ENCODE assay signal across 14 cellular contexts in the genomic region with DNA sequence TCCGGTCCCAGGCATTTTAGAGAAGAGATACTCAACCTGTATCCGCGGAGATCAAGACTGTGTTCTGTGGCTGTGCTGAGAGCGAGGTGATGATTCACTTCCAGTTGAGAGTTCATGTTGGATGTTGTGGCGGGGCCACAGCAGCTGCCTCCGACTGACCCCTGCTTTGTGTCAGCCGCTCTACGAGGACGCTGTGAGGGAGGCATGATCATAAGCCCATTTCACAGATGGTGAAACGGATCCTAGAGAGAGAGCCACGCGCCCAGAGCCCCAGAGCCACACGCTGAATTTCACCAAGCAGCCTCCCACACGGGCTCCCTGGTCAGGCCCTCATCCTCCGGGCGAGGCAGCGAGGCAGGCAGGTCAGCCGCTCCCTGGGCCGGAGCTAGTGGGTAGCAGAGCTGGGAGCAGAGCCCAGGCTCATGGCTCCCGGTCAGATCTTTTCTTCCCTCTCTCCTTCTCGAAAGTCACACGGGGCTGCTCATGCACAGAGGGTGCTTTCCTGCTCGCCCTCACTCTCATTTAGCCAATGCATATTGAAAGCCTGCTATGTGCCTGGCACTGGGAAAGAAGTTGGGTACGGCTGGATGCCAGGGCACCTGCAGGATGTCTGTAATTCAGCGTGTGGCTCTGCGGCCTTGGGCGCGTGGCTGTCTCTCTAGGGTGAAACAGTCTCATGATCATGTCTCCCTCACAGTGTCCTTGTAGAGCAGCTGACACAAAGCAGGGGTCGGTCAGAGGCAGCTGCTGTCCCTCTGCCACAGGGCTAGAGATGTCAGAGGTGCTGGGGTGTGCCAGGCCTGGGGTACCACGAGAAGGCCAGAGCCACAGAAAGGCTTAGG.
A peak's percentile ranks its signal among the peaks of the same experiment; 100 is the strongest.
DNase-seq lines count a peak whose midpoint lies in the region; ATAC-seq and TF ChIP-seq lines count a peak whose summit lies in the region.
"Had no signal": no experiment of that assay in that cellular context is flagged by ENCODE, and none has a peak within 500 bp of the region (broad histone marks: within the 10 kb centered on the region; RNA-seq: fewer than 3 reads in every experiment).

No MANE protein-coding gene starts in this region.

- no peak for TF ChIP-seq CTCF in body of pancreas (IDR thresholded peaks at IDR 0.05)

- 90 to 94% methylated on average over 25 to 29 of the region's 30 CpGs for WGBS in body of pancreas, 2 donors

- H3K4me1 ChIP-seq in body of pancreas: peaks cover 11% of the 10 kb centered on the region

- DNase-seq in activated CD4-positive, alpha-beta T cell treated with anti-CD3 and anti-CD28 coated beads for 36 hours: no peak
- no peak for DNase-seq in activated CD4-positive, alpha-beta T cell treated with anti-CD3 and anti-CD28 coated beads for 4 hours
- no peak for DNase-seq in activated T-helper 1 cell treated with anti-CD3 and anti-CD28 coated beads, Interleukin-12 subunit alpha, Interleukin-12 subunit beta, Interleukin-2, Interleukin-4 antibody, amounts not matched to agents 30 ng/mL and 10 ng/mL and 1 ng/mL, durations not matched to agents 14 hours and 24 hours and 36 hours (ENCODE audit: low spot score)
- peak in 44 of 51 donors; percentile 11 to 74 (median 50) for DNase-seq in hypothalamus (lab: John Stamatoyannopoulos, UW)
- DNase-seq in putamen (ENCODE audit: low spot score): peak; percentile 46
- no peak for DNase-seq in body of pancreas
- no peak for DNase-seq in activated effector memory CD4-positive, alpha-beta T cell treated with Interleukin-2 at 50 U/mL for 16 hours
- DNase-seq: activated T-cell treated with anti-CD3 and anti-CD28 coated beads, Interleukin-2, amount 50 U/mL, for 4 hours; NCI-H1092; stimulated activated CD4-positive, alpha-beta T cell treated with anti-CD3 and anti-CD28 coated beads, Interleukin-12 subunit alpha, Interleukin-12 subunit beta, amount 100 ng/mL, for 4 hours; tibial artery had no signal

- POLR2A ChIA-PET in activated CD4-positive, alpha-beta T cell treated with anti-CD3 and anti-CD28 coated beads for 36 hours (lab: Charles Lee): no interaction called here

- intact Hi-C loops in activated CD4-positive, alpha-beta T cell treated with anti-CD3 and anti-CD28 coated beads for 36 hours (cut with DNase I, micrococcal nuclease): no loop called here
- intact Hi-C loops in activated T-helper 1 cell treated with anti-CD3 and anti-CD28 coated beads, Interleukin-12 subunit alpha, Interleukin-12 subunit beta, Interleukin-2, Interleukin-4 antibody, amounts not matched to agents 30 ng/mL and 10 ng/mL and 1 ng/mL, durations not matched to agents 14 hours and 24 hours and 36 hours (cut with micrococcal nuclease): no loop called here
- intact Hi-C loops in body of pancreas (cut with DNase I): no loop called here

- no peak overlapping the region for H3K4me3 Mint-ChIP-seq in activated CD4-positive, alpha-beta T cell treated with anti-CD3 and anti-CD28 coated beads for 36 hours
- H3K4me3 Mint-ChIP-seq in activated T-helper 1 cell treated with anti-CD3 and anti-CD28 coated beads, Interleukin-12 subunit alpha, Interleukin-12 subunit beta, Interleukin-2, Interleukin-4 antibody, amounts not matched to agents 30 ng/mL and 10 ng/mL and 1 ng/mL, durations not matched to agents 14 hours and 24 hours and 36 hours: no peak overlapping the region
- H3K4me3 Mint-ChIP-seq: activated T-cell treated with anti-CD3 and anti-CD28 coated beads, Interleukin-2, amount 50 U/mL, for 4 hours had no signal

- ATAC-seq in activated CD4-positive, alpha-beta T cell treated with anti-CD3 and anti-CD28 coated beads for 36 hours: no peak
- ATAC-seq in GM19455 (IDR thresholded peaks at IDR 0.05; ENCODE audit: unreplicated experiment) (no peak), body of pancreas (no peak)
- ATAC-seq: activated T-cell treated with anti-CD3 and anti-CD28 coated beads, Interleukin-2, amount 50 U/mL, for 4 hours had no signal

- no peaks in the 10 kb centered on the region for H3K36me3 ChIP-seq in body of pancreas (replicated peaks in 1 of 2; ENCODE audit: insufficient read depth in 1 of 2, low read depth in 2 of 2)
- H3K36me3 ChIP-seq: cardiac muscle cell had no signal

- peak overlapping the region; percentile 72 for H3K27ac Mint-ChIP-seq in activated CD4-positive, alpha-beta T cell treated with anti-CD3 and anti-CD28 coated beads for 36 hours
- H3K27ac Mint-ChIP-seq in activated T-helper 1 cell treated with anti-CD3 and anti-CD28 coated beads, Interleukin-12 subunit alpha, Interleukin-12 subunit beta, Interleukin-2, Interleukin-4 antibody, amounts not matched to agents 30 ng/mL and 10 ng/mL and 1 ng/mL, durations not matched to agents 14 hours and 24 hours and 36 hours: peak overlapping the region; percentile 31

- H3K36me3 Mint-ChIP-seq in activated CD4-positive, alpha-beta T cell treated with anti-CD3 and anti-CD28 coated beads for 36 hours (ENCODE audit: low read depth): peaks cover 8% of the 10 kb centered on the region
- peaks cover 23% of the 10 kb centered on the region for H3K36me3 Mint-ChIP-seq in activated T-helper 1 cell treated with anti-CD3 and anti-CD28 coated beads, Interleukin-12 subunit alpha, Interleukin-12 subunit beta, Interleukin-2, Interleukin-4 antibody, amounts not matched to agents 30 ng/mL and 10 ng/mL and 1 ng/mL, durations not matched to agents 14 hours and 24 hours and 36 hours (ENCODE audit: low read depth)

- CTCF ChIA-PET in activated CD4-positive, alpha-beta T cell treated with anti-CD3 and anti-CD28 coated beads for 36 hours (lab: Charles Lee): no interaction called here

- H3K27ac ChIP-seq in body of pancreas: no peak overlapping the region
- H3K27ac ChIP-seq: cardiac muscle cell, epithelial cell of prostate, tibial artery had no signal

- no peaks in the 10 kb centered on the region for H3K9me3 ChIP-seq in body of pancreas
- H3K9me3 ChIP-seq: tibial artery had no signal

- no peaks in the 10 kb centered on the region for H3K9me3 Mint-ChIP-seq in activated CD4-positive, alpha-beta T cell treated with anti-CD3 and anti-CD28 coated beads for 36 hours (ENCODE audit: low read depth)
- no peaks in the 10 kb centered on the region for H3K9me3 Mint-ChIP-seq in activated T-helper 1 cell treated with anti-CD3 and anti-CD28 coated beads, Interleukin-12 subunit alpha, Interleukin-12 subunit beta, Interleukin-2, Interleukin-4 antibody, amounts not matched to agents 30 ng/mL and 10 ng/mL and 1 ng/mL, durations not matched to agents 14 hours and 24 hours and 36 hours
- H3K9me3 Mint-ChIP-seq: activated T-cell treated with anti-CD3 and anti-CD28 coated beads, Interleukin-2, amount 50 U/mL, for 4 hours had no signal

- peaks cover 38% of the 10 kb centered on the region for H3K4me1 Mint-ChIP-seq in activated CD4-positive, alpha-beta T cell treated with anti-CD3 and anti-CD28 coated beads for 36 hours
- H3K4me1 Mint-ChIP-seq in activated T-helper 1 cell treated with anti-CD3 and anti-CD28 coated beads, Interleukin-12 subunit alpha, Interleukin-12 subunit beta, Interleukin-2, Interleukin-4 antibody, amounts not matched to agents 30 ng/mL and 10 ng/mL and 1 ng/mL, durations not matched to agents 14 hours and 24 hours and 36 hours (ENCODE audit: low read depth): peaks cover 46% of the 10 kb centered on the region

- TF ChIP-seq POLR2A in body of pancreas (IDR thresholded peaks at IDR 0.05): no peak

- no peak overlapping the region for H3K4me3 ChIP-seq in body of pancreas
- H3K4me3 ChIP-seq: cardiac muscle cell, tibial artery had no signal

- no peaks in the 10 kb centered on the region for H3K27me3 ChIP-seq in body of pancreas
- H3K27me3 ChIP-seq: cardiac muscle cell, tibial artery had no signal

- no peaks in the 10 kb centered on the region for H3K27me3 Mint-ChIP-seq in activated CD4-positive, alpha-beta T cell treated with anti-CD3 and anti-CD28 coated beads for 36 hours
- no peaks in the 10 kb centered on the region for H3K27me3 Mint-ChIP-seq in activated T-helper 1 cell treated with anti-CD3 and anti-CD28 coated beads, Interleukin-12 subunit alpha, Interleukin-12 subunit beta, Interleukin-2, Interleukin-4 antibody, amounts not matched to agents 30 ng/mL and 10 ng/mL and 1 ng/mL, durations not matched to agents 14 hours and 24 hours and 36 hours (ENCODE audit: insufficient read depth)

Comparison
In these comparisons a context has a peak if more than half of its experiments do, and no peak if none do; other contexts are left out.
1. DNase-seq: peak in hypothalamus (44 of 51) and putamen (single experiment); none in activated CD4-positive, alpha-beta T cell treated with anti-CD3 and anti-CD28 coated beads for 36 hours (single experiment), activated CD4-positive, alpha-beta T cell treated with anti-CD3 and anti-CD28 coated beads for 4 hours (0 of 2), activated T-helper 1 cell treated with anti-CD3 and anti-CD28 coated beads, Interleukin-12 subunit alpha, Interleukin-12 subunit beta, Interleukin-2, Interleukin-4 antibody, amounts not matched to agents 30 ng/mL and 10 ng/mL and 1 ng/mL, durations not matched to agents 14 hours and 24 hours and 36 hours (single experiment), body of pancreas (0 of 4) and activated effector memory CD4-positive, alpha-beta T cell treated with Interleukin-2 at 50 U/mL for 16 hours (single experiment).